In the genomic region with DNA sequence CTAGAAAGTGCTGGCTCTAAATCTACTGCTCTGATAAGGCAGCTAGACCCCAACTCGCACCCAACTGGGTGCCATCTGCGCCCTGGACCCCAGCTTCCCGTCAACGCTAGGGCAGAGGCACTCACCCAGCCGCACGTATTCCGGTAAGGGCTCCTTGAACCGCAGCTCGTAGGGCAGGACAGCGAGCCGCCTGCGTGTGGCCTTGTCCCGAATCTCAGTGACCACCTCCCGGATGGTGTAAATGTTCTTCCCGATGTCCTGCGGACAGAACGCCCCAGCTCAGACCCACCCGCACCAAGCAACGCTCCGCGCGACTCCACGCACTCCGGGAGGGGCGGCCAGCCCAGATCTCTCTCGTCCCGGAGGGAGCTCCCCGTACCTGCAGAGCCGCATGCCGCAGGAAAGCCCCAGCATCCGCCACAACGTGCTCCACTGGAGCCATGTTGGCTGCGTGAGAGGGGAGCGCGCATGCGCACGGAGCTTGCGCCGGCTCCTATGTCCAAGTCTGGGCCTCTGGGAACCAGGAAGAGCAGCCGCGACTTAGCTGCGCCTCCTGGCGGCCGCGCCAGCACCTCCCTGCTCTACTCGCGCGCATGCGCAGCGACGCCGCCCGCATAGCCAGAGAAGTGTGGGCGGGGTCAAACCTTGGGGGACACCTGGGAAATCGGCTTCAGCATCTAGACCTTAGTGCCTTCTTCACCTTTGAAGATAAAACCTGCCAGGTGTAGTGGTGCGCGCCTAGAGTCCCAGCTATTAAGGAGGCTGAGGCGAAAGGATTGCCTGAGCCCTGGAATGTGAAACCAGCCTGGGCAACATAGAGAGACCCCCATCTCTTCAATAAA, we compare ENCODE assay signal across 1 cellular context.
TF ChIP-seq lines count a peak whose summit lies in the region.

A gene (minus strand): TSS at position 458 of the 842 bp plus-strand sequence. CDS start 16 bp downstream, at position 442.

TF ChIP-seq in HEK293, 187 proteins besides CTCF, POLR2A, EP300 and RAD21 (continued from another document):
- TF ChIP-seq, protein P1, sequence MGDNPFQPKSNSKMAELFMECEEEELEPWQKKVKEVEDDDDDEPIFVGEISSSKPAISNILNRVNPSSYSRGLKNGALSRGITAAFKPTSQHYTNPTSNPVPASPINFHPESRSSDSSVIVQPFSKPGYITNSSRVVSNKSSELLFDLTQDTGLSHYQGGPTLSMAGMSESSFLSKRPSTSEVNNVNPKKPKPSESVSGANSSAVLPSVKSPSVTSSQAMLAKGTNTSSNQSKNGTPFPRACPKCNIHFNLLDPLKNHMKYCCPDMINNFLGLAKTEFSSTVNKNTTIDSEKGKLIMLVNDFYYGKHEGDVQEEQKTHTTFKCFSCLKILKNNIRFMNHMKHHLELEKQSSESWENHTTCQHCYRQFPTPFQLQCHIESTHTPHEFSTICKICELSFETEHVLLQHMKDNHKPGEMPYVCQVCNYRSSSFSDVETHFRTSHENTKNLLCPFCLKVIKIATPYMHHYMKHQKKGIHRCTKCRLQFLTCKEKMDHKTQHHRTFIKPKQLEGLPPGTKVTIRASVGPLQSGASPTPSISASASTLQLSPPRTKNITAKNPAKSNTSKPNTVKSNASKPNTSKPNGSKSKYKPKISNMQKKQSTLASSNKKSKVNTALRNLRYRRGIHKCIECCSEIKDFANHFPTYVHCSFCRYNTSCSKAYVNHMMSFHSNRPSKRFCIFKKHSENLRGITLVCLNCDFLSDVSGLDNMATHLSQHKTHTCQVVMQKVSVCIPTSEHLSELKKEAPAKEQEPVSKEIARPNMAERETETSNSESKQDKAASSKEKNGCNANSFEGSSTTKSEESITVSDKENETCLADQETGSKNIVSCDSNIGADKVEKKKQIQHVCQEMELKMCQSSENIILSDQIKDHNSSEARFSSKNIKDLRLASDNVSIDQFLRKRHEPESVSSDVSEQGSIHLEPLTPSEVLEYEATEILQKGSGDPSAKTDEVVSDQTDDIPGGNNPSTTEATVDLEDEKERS (tag by site-specific recombination; IDR thresholded peaks at IDR 0.05): no peak
- no peak for TF ChIP-seq ZNF311 (tag by site-specific recombination; IDR thresholded peaks at IDR 0.05; ENCODE audit: borderline replicate concordance)
- TF ChIP-seq ZNF768 (tag by site-specific recombination; IDR thresholded peaks at IDR 0.05): no peak
- TF ChIP-seq ZBTB1 (tag by site-specific recombination; IDR thresholded peaks at IDR 0.05): no peak
- TF ChIP-seq OVOL3 (tag by site-specific recombination; IDR thresholded peaks at IDR 0.05): no peak
- TF ChIP-seq, protein P2, sequence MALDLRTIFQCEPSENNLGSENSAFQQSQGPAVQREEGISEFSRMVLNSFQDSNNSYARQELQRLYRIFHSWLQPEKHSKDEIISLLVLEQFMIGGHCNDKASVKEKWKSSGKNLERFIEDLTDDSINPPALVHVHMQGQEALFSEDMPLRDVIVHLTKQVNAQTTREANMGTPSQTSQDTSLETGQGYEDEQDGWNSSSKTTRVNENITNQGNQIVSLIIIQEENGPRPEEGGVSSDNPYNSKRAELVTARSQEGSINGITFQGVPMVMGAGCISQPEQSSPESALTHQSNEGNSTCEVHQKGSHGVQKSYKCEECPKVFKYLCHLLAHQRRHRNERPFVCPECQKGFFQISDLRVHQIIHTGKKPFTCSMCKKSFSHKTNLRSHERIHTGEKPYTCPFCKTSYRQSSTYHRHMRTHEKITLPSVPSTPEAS (tag by site-specific recombination; IDR thresholded peaks at IDR 0.05): no peak
- TF ChIP-seq BCL11A (tag by site-specific recombination; IDR thresholded peaks at IDR 0.05; ENCODE audit: low read depth): no peak
- no peak for TF ChIP-seq KLF7 (tag by site-specific recombination; IDR thresholded peaks at IDR 0.05; ENCODE audit: borderline replicate concordance)
- TF ChIP-seq ZNF184 (tag by site-specific recombination; IDR thresholded peaks at IDR 0.05): no peak
- TF ChIP-seq ZNF274 (IDR thresholded peaks at IDR 0.05; ENCODE audit: low read length): no peak
- TF ChIP-seq ZNF274 (tag by site-specific recombination; IDR thresholded peaks at IDR 0.05; ENCODE audit: borderline replicate concordance): no peak
- no peak for TF ChIP-seq ZNF596 (tag by site-specific recombination; IDR thresholded peaks at IDR 0.05)
- peak; percentile 69 for TF ChIP-seq IKZF3 (tag by site-specific recombination; IDR thresholded peaks at IDR 0.05)
- no peak for TF ChIP-seq FEZF1 (tag by site-specific recombination; IDR thresholded peaks at IDR 0.05)
- TF ChIP-seq ZBTB17 (tag by site-specific recombination; IDR thresholded peaks at IDR 0.05): peak; percentile 68
- no peak for TF ChIP-seq ZNF266 (tag by site-specific recombination; IDR thresholded peaks at IDR 0.05; ENCODE audit: low read depth)
- TF ChIP-seq ZNF792 (tag by site-specific recombination; IDR thresholded peaks at IDR 0.05): 0 out of 2 replicates have a peak, but pooled peaks have one; percentile 10
- no peak for TF ChIP-seq ZNF558 (tag by site-specific recombination; IDR thresholded peaks at IDR 0.05)
- no peak for TF ChIP-seq ZNF404 (tag by site-specific recombination; IDR thresholded peaks at IDR 0.05)
- peak; percentile 66 for TF ChIP-seq ZXDB (tag by site-specific recombination; IDR thresholded peaks at IDR 0.05)
- TF ChIP-seq GLI4 (tag by site-specific recombination; IDR thresholded peaks at IDR 0.05): no peak
- no peak for TF ChIP-seq SCRT2 (tag by site-specific recombination; IDR thresholded peaks at IDR 0.05)
- no peak for TF ChIP-seq ZNF521 (tag by site-specific recombination; IDR thresholded peaks at IDR 0.05)
- TF ChIP-seq ZNF2 (tag by site-specific recombination; IDR thresholded peaks at IDR 0.05): peak; percentile 84; the same call in 1 of the 2 replicates
- peak; percentile 54; the same call in 1 of the 2 replicates for TF ChIP-seq SP3 (tag by site-specific recombination; IDR thresholded peaks at IDR 0.05)
- TF ChIP-seq, protein P3, sequence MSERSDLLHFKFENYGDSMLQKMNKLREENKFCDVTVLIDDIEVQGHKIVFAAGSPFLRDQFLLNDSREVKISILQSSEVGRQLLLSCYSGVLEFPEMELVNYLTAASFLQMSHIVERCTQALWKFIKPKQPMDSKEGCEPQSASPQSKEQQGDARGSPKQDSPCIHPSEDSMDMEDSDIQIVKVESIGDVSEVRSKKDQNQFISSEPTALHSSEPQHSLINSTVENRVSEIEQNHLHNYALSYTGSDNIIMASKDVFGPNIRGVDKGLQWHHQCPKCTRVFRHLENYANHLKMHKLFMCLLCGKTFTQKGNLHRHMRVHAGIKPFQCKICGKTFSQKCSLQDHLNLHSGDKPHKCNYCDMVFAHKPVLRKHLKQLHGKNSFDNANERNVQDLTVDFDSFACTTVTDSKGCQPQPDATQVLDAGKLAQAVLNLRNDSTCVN (tag by site-specific recombination; optimal IDR thresholded peaks at IDR 0.05): peak; percentile 62
- peak; percentile 76 for TF ChIP-seq YY1 (tag by site-specific recombination; IDR thresholded peaks at IDR 0.05)
- TF ChIP-seq ZNF747 (tag by site-specific recombination; IDR thresholded peaks at IDR 0.05): no peak
- no peak for TF ChIP-seq ZNF777 (tag by site-specific recombination; IDR thresholded peaks at IDR 0.05; ENCODE audit: borderline replicate concordance)
TF ChIP-seq in HEK293: peak in this region for 35.
